ENCODE assay signal across 11 cellular contexts in genomic region chr9:114779352-114779845, GRCh38. TPM values are rescaled to one million over a fixed set of nuclear protein-coding genes. Genes with fewer than 3 reads are reported as not detected.
A peak's percentile ranks its signal among the peaks of the same experiment; 100 is the strongest.
DNase-seq lines count a peak whose midpoint lies in the region; ATAC-seq and TF ChIP-seq lines count a peak whose summit lies in the region.
"Had no signal": no experiment of that assay in that cellular context is flagged by ENCODE, and none has a peak within 500 bp of the region (broad histone marks: within the 10 kb centered on the region; RNA-seq: fewer than 3 reads in every experiment).

No MANE protein-coding gene starts in this region.

- H3K27ac ChIP-seq in 22Rv1 (0 out of 2 replicates have a peak overlapping the region, but pooled peaks have one; percentile 4), VCaP (peak overlapping the region; percentile 66)
- H3K27ac ChIP-seq: SK-N-MC had no signal

- DNase-seq in LoVo (ENCODE audit: low spot score) (peak; percentile 96), kidney epithelial cell (ENCODE audit: low read depth) (peak; percentile 92), midbrain (lab: John Stamatoyannopoulos, UW) (no peak)

- ATAC-seq in GM21515 (IDR thresholded peaks at IDR 0.05; ENCODE audit: unreplicated experiment), result no peak
- ATAC-seq in HG03135 (IDR thresholded peaks at IDR 0.05; ENCODE audit: unreplicated experiment), result no peak
- ATAC-seq in GM21529 (IDR thresholded peaks at IDR 0.05; ENCODE audit: unreplicated experiment), result no peak
- ATAC-seq: activated T-helper 17 cell treated with anti-CD3 and anti-CD28 coated beads, Interleukin-2, amount 50 U/mL, for 72 hours had no signal

- no peak overlapping the region for H3K4me3 ChIP-seq in kidney epithelial cell (ENCODE audit: low read depth, low read length)
- H3K4me3 ChIP-seq: SK-N-MC had no signal

- TF ChIP-seq CTCF in 22Rv1 (IDR thresholded peaks at IDR 0.05) (no peak), VCaP (conservative IDR thresholded peaks at IDR 0.05) (no peak), kidney epithelial cell (IDR thresholded peaks at IDR 0.05; ENCODE audit: insufficient read depth, low read length, poor library complexity, severe bottlenecking) (no peak)

- no peaks in the 10 kb centered on the region for H3K36me3 ChIP-seq in kidney epithelial cell (ENCODE audit: control insufficient read depth, insufficient read depth, low read length)

- H3K27me3 ChIP-seq in kidney epithelial cell (ENCODE audit: control insufficient read depth, insufficient read depth, low read length), result no peaks in the 10 kb centered on the region

RNA-seq across cellular contexts. Expression of gene TNFSF15, which starts 26.4 kb away (rescaled TPM):
- total RNA-seq in kidney epithelial cell, result 11.7 and 13.4 TPM in 2 replicates
- total RNA-seq: B cell had no signal
